Comparison of ENCODE assay signal across 8 cellular contexts in genomic region chr3:45387636-45388348, GRCh38. TPM values are rescaled to one million over a fixed set of nuclear protein-coding genes. Genes with fewer than 3 reads are reported as not detected.
DNase-seq lines count a peak whose midpoint lies in the region; ATAC-seq, FAIRE-seq and TF ChIP-seq lines count a peak whose summit lies in the region.

No MANE protein-coding gene starts in this region.

- no peak overlapping the region for H3K27ac ChIP-seq in ascending aorta

- peaks cover 24% of the 10 kb centered on the region for H3K36me3 Mint-ChIP-seq in Calu3 (ENCODE audit: insufficient read depth, unreplicated experiment)
- peaks cover 8% of the 10 kb centered on the region for H3K36me3 Mint-ChIP-seq in memory B cell

- ATAC-seq in HG02759 (IDR thresholded peaks at IDR 0.05; ENCODE audit: unreplicated experiment) (peak; percentile 32), memory B cell (ENCODE audit: low read depth) (no peak)

- H3K9me3 Mint-ChIP-seq in Calu3 (ENCODE audit: low read depth, unreplicated experiment): no peaks in the 10 kb centered on the region
- peaks cover 1% of the 10 kb centered on the region for H3K9me3 Mint-ChIP-seq in memory B cell

- peaks cover 0 to 7% of the 10 kb centered on the region in 2 donors for H3K4me1 ChIP-seq in ascending aorta

- H3K27ac Mint-ChIP-seq in Calu3 (ENCODE audit: unreplicated experiment) (peak overlapping the region; percentile 83), memory B cell (peak overlapping the region; percentile 83)

- intact Hi-C loops in Calu3 (cut with micrococcal nuclease; ENCODE audit: unreplicated experiment) (no loop called here), ascending aorta (cut with DNase I) (loop anchor here (1.0 kb wide), 1 partner anchor 162 kb away; no protein-coding TSS in a partner anchor)

- no peaks in the 10 kb centered on the region for H3K27me3 ChIP-seq in ascending aorta

- FAIRE-seq in HTR-8/SVneo (lab: Jason Lieb, UNC): no peak

- H3K36me3 ChIP-seq in ascending aorta: peaks cover 0 to 2% of the 10 kb centered on the region in 2 donors

- H3K9me3 ChIP-seq in ascending aorta: no peaks in the 10 kb centered on the region

- no TSS peak for BruUV-seq in Calu3 (replicated peaks; lab: Mats Ljungman, UMichigan)

- H3K4me1 Mint-ChIP-seq in Calu3 (ENCODE audit: low read depth, unreplicated experiment) (peaks cover 8% of the 10 kb centered on the region), memory B cell (peaks cover 9% of the 10 kb centered on the region)

- peaks cover 27% of the 10 kb centered on the region for H3K27me3 Mint-ChIP-seq in Calu3 (ENCODE audit: unreplicated experiment)
- peaks cover 9% of the 10 kb centered on the region for H3K27me3 Mint-ChIP-seq in memory B cell

- peak overlapping the region; percentile 93 for H3K4me3 Mint-ChIP-seq in Calu3 (ENCODE audit: low read depth, unreplicated experiment)
- peak overlapping the region; percentile 96 for H3K4me3 Mint-ChIP-seq in memory B cell

- DNase-seq in Calu3: peak; percentile 8
- DNase-seq in ascending aorta (ENCODE audit: low spot score in 2 of 2): no peak
- no peak for DNase-seq in memory B cell (ENCODE audit: low spot score in 2 of 2)
- no peak for DNase-seq in amniotic stem cell (lab: John Stamatoyannopoulos, UW)
- DNase-seq in NCI-H187 (lab: John Stamatoyannopoulos, UW): no peak
- no peak for DNase-seq in DMS53 treated with DMSO at 0.1 percent for 48 hours (lab: John Stamatoyannopoulos, UW; ENCODE audit: unreplicated experiment)
- no peak for DNase-seq in HTR-8/SVneo (ENCODE audit: insufficient read length, low spot score)

- peak overlapping the region; percentile 78 to 86 for H3K4me3 ChIP-seq in ascending aorta

- TF ChIP-seq CTCF in Calu3 (IDR thresholded peaks at IDR 0.05; ENCODE audit: unreplicated experiment): no peak
- no peak for TF ChIP-seq CTCF in ascending aorta (IDR thresholded peaks at IDR 0.05)

- CTCF ChIA-PET in Calu3 (lab: Charles Lee): no interaction called here

RNA-seq across cellular contexts. Expression of gene LARS2, which starts 0.6 kb away (rescaled TPM):
- total RNA-seq in Calu3 (2022) (24.6 and 25.2 TPM in 2 replicates), ascending aorta (2.7 TPM)
